21 cellular contexts compared by ENCODE assay signal in the genomic region with DNA sequence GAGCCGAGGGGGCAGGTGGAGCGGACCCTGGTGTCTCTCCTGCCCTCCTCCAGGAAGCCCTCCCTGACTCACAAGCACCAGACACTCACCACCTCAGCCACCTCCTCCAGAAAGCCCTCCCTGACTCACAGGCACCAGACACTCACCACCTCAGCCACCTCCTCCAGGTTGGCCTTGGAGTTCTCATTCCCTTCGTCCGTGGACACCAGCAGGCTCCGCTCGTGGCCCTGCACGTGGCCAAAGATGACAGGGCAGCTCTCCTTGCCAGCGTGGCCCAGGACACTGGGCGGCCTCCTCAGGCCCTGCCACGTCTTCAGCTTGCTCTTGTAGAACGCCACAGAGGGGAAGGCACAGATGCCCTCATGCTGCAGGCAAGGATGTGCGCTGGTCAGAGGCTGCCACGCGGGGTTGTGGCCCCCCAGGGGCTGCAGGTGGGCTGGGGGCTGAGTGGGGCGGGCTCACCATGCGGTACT. TPM values are rescaled to one million over a fixed set of nuclear protein-coding genes. Genes with fewer than 3 reads are reported as not detected.
"Had no signal": no experiment of that assay in that cellular context is flagged by ENCODE, and none has a peak within 500 bp of the region (broad histone marks: within the 10 kb centered on the region; RNA-seq: fewer than 3 reads in every experiment).

No MANE protein-coding gene starts in this region.

- H3K9me3 Mint-ChIP-seq: brain; dendritic cell treated with granulocyte-macrophage colony-stimulating factor and Interleukin-4, amounts not matched to agents 40 ng/mL and 50 ng/mL, for 4 days; nephron; type B pancreatic cell had no signal

- H3K4me1 Mint-ChIP-seq: nephron had no signal

- H3K27me3 Mint-ChIP-seq: activated naive CD8-positive, alpha-beta T cell; brain; type B pancreatic cell had no signal

- DNase-seq: activated CD4-positive, alpha-beta T cell treated with anti-CD3 and anti-CD28 coated beads for 48 hours; activated effector memory CD4-positive, alpha-beta T cell treated with Interleukin-2 at 50 U/mL for 16 hours; activated T-cell treated with anti-CD3 and anti-CD28 coated beads for 4 hours; amygdala; left ventricle myocardium inferior; mesenchymal stem cell; stimulated activated CD4-positive, alpha-beta T cell treated with anti-CD3 and anti-CD28 coated beads, Interleukin-12 subunit alpha, Interleukin-12 subunit beta, amount 100 ng/mL, for 4 hours; stimulated activated CD4-positive, alpha-beta T cell treated with anti-CD3 and anti-CD28 coated beads, Interleukin-2, amount 100 ng/mL, for 48 hours; stimulated activated naive CD4-positive, alpha-beta T cell treated with Interleukin-2 at 50 U/mL for 16 hours; T-helper 9 cell had no signal

- FAIRE-seq: keratinocyte had no signal

- H3K27ac Mint-ChIP-seq: activated naive CD8-positive, alpha-beta T cell; brain; dendritic cell treated with granulocyte-macrophage colony-stimulating factor and Interleukin-4, amounts not matched to agents 40 ng/mL and 50 ng/mL, for 4 days; nephron; type B pancreatic cell had no signal

- ATAC-seq: gastroesophageal sphincter had no signal

- H3K4me3 Mint-ChIP-seq: activated naive CD8-positive, alpha-beta T cell; brain; dendritic cell treated with granulocyte-macrophage colony-stimulating factor and Interleukin-4, amounts not matched to agents 40 ng/mL and 50 ng/mL, for 4 days; nephron; type B pancreatic cell had no signal

RNA-seq across cellular contexts. Expression of gene SRMS, which starts 12.8 kb away (rescaled TPM):
- total RNA-seq: activated CD8-positive, alpha-beta memory T cell treated with anti-CD3 and anti-CD28 coated beads for 36 hours; epithelial cell of proximal tubule; gastroesophageal sphincter; left ventricle myocardium inferior; osteocyte; pulmonary artery endothelial cell had no signal

RNA-seq across cellular contexts. Expression of gene PTK6, which starts 23.2 kb away (rescaled TPM):
- total RNA-seq: epithelial cell of proximal tubule, left ventricle myocardium inferior had no signal
